Comparison of ENCODE assay signal across 8 cellular contexts in genomic region chr2:9738718-9739496, GRCh38.
DNase-seq lines count a peak whose midpoint lies in the region; ATAC-seq and TF ChIP-seq lines count a peak whose summit lies in the region.

No MANE protein-coding gene starts in this region.

- peaks cover 7% of the 10 kb centered on the region for H3K9me3 Mint-ChIP-seq in stimulated activated effector memory CD8-positive, alpha-beta T cell treated with anti-CD3 and anti-CD28 coated beads, Interleukin-12 subunit alpha, Interleukin-12 subunit beta, amount 100 ng/mL, for 72 hours

- DNase-seq in RWPE1 (ENCODE audit: low spot score) (no peak), fibroblast of the aortic adventitia (ENCODE audit: low read depth) (peak; percentile 59), NCI-H1436 treated with DMSO at 0.1 percent for 48 hours (lab: John Stamatoyannopoulos, UW) (no peak)
- DNase-seq in stimulated activated effector memory CD8-positive, alpha-beta T cell treated with anti-CD3 and anti-CD28 coated beads, Interleukin-12 subunit alpha, Interleukin-12 subunit beta, amount 100 ng/mL, for 72 hours (ENCODE audit: low spot score in 2 of 2), result peak in 1 of 2 donors; percentile 68

- H3K27ac Mint-ChIP-seq in stimulated activated effector memory CD8-positive, alpha-beta T cell treated with anti-CD3 and anti-CD28 coated beads, Interleukin-12 subunit alpha, Interleukin-12 subunit beta, amount 100 ng/mL, for 72 hours, result peak overlapping the region; percentile 94

- H3K4me1 Mint-ChIP-seq in stimulated activated effector memory CD8-positive, alpha-beta T cell treated with anti-CD3 and anti-CD28 coated beads, Interleukin-12 subunit alpha, Interleukin-12 subunit beta, amount 100 ng/mL, for 72 hours, result peaks cover 55% of the 10 kb centered on the region

- CTCF ChIA-PET in RWPE1 (lab: Yijun Ruan, JAX), result no interaction called here

- H3K4me3 Mint-ChIP-seq in stimulated activated effector memory CD8-positive, alpha-beta T cell treated with anti-CD3 and anti-CD28 coated beads, Interleukin-12 subunit alpha, Interleukin-12 subunit beta, amount 100 ng/mL, for 72 hours, result peak overlapping the region; percentile 75

- no peaks in the 10 kb centered on the region for H3K36me3 Mint-ChIP-seq in stimulated activated effector memory CD8-positive, alpha-beta T cell treated with anti-CD3 and anti-CD28 coated beads, Interleukin-12 subunit alpha, Interleukin-12 subunit beta, amount 100 ng/mL, for 72 hours

- POLR2A ChIA-PET in RWPE1 (lab: Yijun Ruan, JAX; ENCODE audit: low non-redundant PET), result no interaction called here

- peak overlapping the region; percentile 25 for H3K4me3 ChIP-seq in fibroblast of the aortic adventitia (ENCODE audit: low read depth, low read length)

- H3K27ac ChIP-seq in RWPE1, result peak overlapping the region; percentile 63

- TF ChIP-seq CTCF in RWPE1 (conservative IDR thresholded peaks at IDR 0.05; ENCODE audit: low read depth) (no peak), fibroblast of the aortic adventitia (IDR thresholded peaks at IDR 0.05; ENCODE audit: insufficient read depth, low read length) (no peak)

- peak; percentile 56 for ATAC-seq in GM19025 (IDR thresholded peaks at IDR 0.05; ENCODE audit: low read depth, unreplicated experiment)
- ATAC-seq in stimulated activated effector memory CD8-positive, alpha-beta T cell treated with anti-CD3 and anti-CD28 coated beads, Interleukin-12 subunit alpha, Interleukin-12 subunit beta, amount 100 ng/mL, for 72 hours, result peak; percentile 73
- no peak for ATAC-seq in GM18861 (IDR thresholded peaks at IDR 0.05; ENCODE audit: unreplicated experiment)
- no peak for ATAC-seq in HG03108 (IDR thresholded peaks at IDR 0.05; ENCODE audit: unreplicated experiment)
- ATAC-seq in HG03175 (IDR thresholded peaks at IDR 0.05; ENCODE audit: unreplicated experiment), result no peak

Comparison
In these comparisons a context has a peak if more than half of its experiments do, and no peak if none do; other contexts are left out.
1. ATAC-seq: peak in GM19025 (single experiment) and stimulated activated effector memory CD8-positive, alpha-beta T cell treated with anti-CD3 and anti-CD28 coated beads, Interleukin-12 subunit alpha, Interleukin-12 subunit beta, amount 100 ng/mL, for 72 hours (single experiment); none in GM18861 (single experiment), HG03108 (single experiment) and HG03175 (single experiment).